19 cellular contexts compared by ENCODE assay signal in genomic region chr1:161061419-161061818, GRCh38. TPM values are rescaled to one million over a fixed set of nuclear protein-coding genes. Genes with fewer than 3 reads are reported as not detected.
"Had no signal": no experiment of that assay in that cellular context is flagged by ENCODE, and none has a peak within 500 bp of the region (broad histone marks: within the 10 kb centered on the region; RNA-seq: fewer than 3 reads in every experiment).

No MANE protein-coding gene starts in this region.

- H3K4me3 ChIP-seq: esophagus muscularis mucosa, left lung, right atrium auricular region, SJSA1, suprapubic skin had no signal

- H3K27me3 Mint-ChIP-seq: naive B cell had no signal

- ATAC-seq: activated CD4-positive, CD25-positive, alpha-beta regulatory T cell treated with anti-CD3 and anti-CD28 coated beads, Interleukin-2, amount 50 U/mL, for 24 hours; activated T-cell treated with anti-CD3 and anti-CD28 coated beads, Interleukin-2, amount 50 U/mL, for 72 hours; left lung had no signal

- H3K9me3 ChIP-seq: esophagus muscularis mucosa, left lung, right atrium auricular region, SJSA1, suprapubic skin had no signal

- H3K27ac Mint-ChIP-seq: progenitor cell of endocrine pancreas had no signal

- H3K9me3 Mint-ChIP-seq: activated T-cell treated with anti-CD3 and anti-CD28 coated beads, Interleukin-2, amount 50 U/mL, for 72 hours; naive B cell had no signal

- H3K4me1 ChIP-seq: esophagus muscularis mucosa, right atrium auricular region, SJSA1, suprapubic skin had no signal

- H3K27ac ChIP-seq: esophagus muscularis mucosa, left lung, right atrium auricular region, SJSA1, suprapubic skin had no signal

- H3K36me3 ChIP-seq: esophagus muscularis mucosa, right atrium auricular region, SJSA1 had no signal

- H3K27me3 ChIP-seq: left lung, right atrium auricular region had no signal

- DNase-seq: activated gamma-delta T cell treated with Interleukin-2 at 50 U/mL for 16 hours; activated T-cell treated with anti-CD3 and anti-CD28 coated beads, Interleukin-2, amount 50 U/mL, for 72 hours; left lung; mammary epithelial cell; naive B cell; occipital lobe; small intestine; stimulated activated CD4-positive, alpha-beta T cell treated with anti-CD3 and anti-CD28 coated beads, Interleukin-4, amount 100 ng/mL, for 24 hours; stimulated activated naive CD4-positive, alpha-beta T cell treated with Interleukin-2 at 50 U/mL for 16 hours; SW 1271; trophoblast cell had no signal

RNA-seq across cellular contexts. Expression of gene ARHGAP30, which starts 8.3 kb away (rescaled TPM):
- total RNA-seq: progenitor cell of endocrine pancreas, SJSA1 had no signal

RNA-seq across cellular contexts. Expression of gene NECTIN4, which starts 27.9 kb away (rescaled TPM):
- total RNA-seq: cardiac septum, esophagus muscularis mucosa, occipital lobe had no signal

RNA-seq across cellular contexts. Expression of gene KLHDC9, which starts 36.7 kb away (rescaled TPM):
- total RNA-seq: mononuclear cell, SJSA1 had no signal
